In genomic region chr16:22425036-22425801, GRCh38 we compare ENCODE assay signal across 10 cellular contexts. TPM values are rescaled to one million over a fixed set of nuclear protein-coding genes. Genes with fewer than 3 reads are reported as not detected.
DNase-seq lines count a peak whose midpoint lies in the region; ATAC-seq and TF ChIP-seq lines count a peak whose summit lies in the region.
"Had no signal": no experiment of that assay in that cellular context is flagged by ENCODE, and none has a peak within 500 bp of the region (broad histone marks: within the 10 kb centered on the region; RNA-seq: fewer than 3 reads in every experiment).

No MANE protein-coding gene starts in this region.

- H3K27ac ChIP-seq in esophagus muscularis mucosa (replicated peaks in 1 of 4) (peak overlapping the region; percentile 72 to 86 (median 76)), tibial nerve (peak overlapping the region in 3 of 4 donors; percentile 60 to 85 (median 68)), PC-9 (no peak overlapping the region)
- H3K27ac ChIP-seq: cardiac muscle cell had no signal

- ATAC-seq in activated CD8-positive, alpha-beta T cell treated with anti-CD3 and anti-CD28 coated beads, Interleukin-2, amount 10 ng/mL, durations not matched to agents 7 days and 5 days, result no peak
- ATAC-seq in activated CD8-positive, alpha-beta T cell treated with anti-CD3 and anti-CD28 coated beads for 36 hours, result no peak
- peak; percentile 19 for ATAC-seq in mucosa of descending colon

- no peak overlapping the region for H3K4me2 ChIP-seq in PC-9

- CTCF ChIA-PET in activated CD8-positive, alpha-beta T cell treated with anti-CD3 and anti-CD28 coated beads, Interleukin-2, amount 10 ng/mL, durations not matched to agents 7 days and 5 days (lab: Charles Lee), result no interaction called here
- CTCF ChIA-PET in activated CD8-positive, alpha-beta T cell treated with anti-CD3 and anti-CD28 coated beads for 36 hours (lab: Charles Lee), result no interaction called here
- CTCF ChIA-PET in PC-9 (lab: Charles Lee), result no interaction called here

- H3K4me3 ChIP-seq in esophagus muscularis mucosa (peak overlapping the region; percentile 17 to 42 (median 24)), mucosa of descending colon (no peak overlapping the region), tibial nerve (peak overlapping the region in 2 of 4 donors; percentile 12 to 38), PC-9 (no peak overlapping the region)
- H3K4me3 ChIP-seq: cardiac muscle cell had no signal

- WGBS in esophagus muscularis mucosa, result 75% methylated on average over 18 of the region's 26 CpGs
- WGBS in tibial nerve, 2 donors, result 52 to 62% methylated on average over 24 to 26 of the region's 26 CpGs

- no TSS peak for BruUV-seq in PC-9 (replicated peaks; lab: Mats Ljungman, UMichigan)

- H3K27me3 ChIP-seq in esophagus muscularis mucosa, result no peaks in the 10 kb centered on the region
- no peaks in the 10 kb centered on the region for H3K27me3 ChIP-seq in tibial nerve
- H3K27me3 ChIP-seq in PC-9 (ENCODE audit: insufficient read depth, low read depth), result no peaks in the 10 kb centered on the region
- H3K27me3 ChIP-seq: cardiac muscle cell had no signal

- TF ChIP-seq POLR2A in esophagus muscularis mucosa (IDR thresholded peaks at IDR 0.05; ENCODE audit: low read depth) (no peak), tibial nerve (IDR thresholded peaks at IDR 0.05) (no peak)

- H3K4me3 Mint-ChIP-seq in activated CD8-positive, alpha-beta T cell treated with anti-CD3 and anti-CD28 coated beads, Interleukin-2, amount 10 ng/mL, durations not matched to agents 7 days and 5 days, result no peak overlapping the region
- H3K4me3 Mint-ChIP-seq in activated CD8-positive, alpha-beta T cell treated with anti-CD3 and anti-CD28 coated beads for 36 hours, result no peak overlapping the region

- intact Hi-C loops in activated CD8-positive, alpha-beta T cell treated with anti-CD3 and anti-CD28 coated beads for 36 hours (cut with micrococcal nuclease), result no loop called here
- intact Hi-C loops in esophagus muscularis mucosa (cut with DNase I) (no loop called here), mucosa of descending colon (cut with DNase I, micrococcal nuclease) (no loop called here), PC-9 (cut with micrococcal nuclease; ENCODE audit: unreplicated experiment) (no loop called here)

- H3K9me3 ChIP-seq in esophagus muscularis mucosa (no peaks in the 10 kb centered on the region), mucosa of descending colon (no peaks in the 10 kb centered on the region), tibial nerve (no peaks in the 10 kb centered on the region), PC-9 (ENCODE audit: insufficient read depth, low read depth) (no peaks in the 10 kb centered on the region)

- H3K9me3 Mint-ChIP-seq in activated CD8-positive, alpha-beta T cell treated with anti-CD3 and anti-CD28 coated beads, Interleukin-2, amount 10 ng/mL, durations not matched to agents 7 days and 5 days (ENCODE audit: insufficient read depth), result no peaks in the 10 kb centered on the region
- no peaks in the 10 kb centered on the region for H3K9me3 Mint-ChIP-seq in activated CD8-positive, alpha-beta T cell treated with anti-CD3 and anti-CD28 coated beads for 36 hours

- no peak for DNase-seq in activated CD8-positive, alpha-beta T cell treated with anti-CD3 and anti-CD28 coated beads, Interleukin-2, amount 10 ng/mL, durations not matched to agents 7 days and 5 days
- DNase-seq in activated CD8-positive, alpha-beta T cell treated with anti-CD3 and anti-CD28 coated beads for 36 hours, result no peak
- DNase-seq in esophagus muscularis mucosa (ENCODE audit: extremely low spot score) (no peak), mucosa of descending colon (peak in 1 of 3 donors; percentile 40), tibial nerve (ENCODE audit: low spot score in 2 of 2) (peak; percentile 49 to 77), mucosa of gallbladder (ENCODE audit: low spot score) (no peak), PC-9 (no peak), SIG-M5 treated with dmso at 0.1 percent for 504 hours (lab: John Stamatoyannopoulos, UW; ENCODE audit: unreplicated experiment) (no peak)
- DNase-seq: NCI-H1694 treated with DMSO at 0.1 percent for 48 hours had no signal

- H3F3A ChIP-seq in PC-9 (ENCODE audit: insufficient read depth, low read depth), result no peaks in the 10 kb centered on the region; the same call in 1 of the 2 replicates

- H4K20me1 ChIP-seq in PC-9 (ENCODE audit: insufficient read depth), result no peaks in the 10 kb centered on the region

- H3K79me2 ChIP-seq in PC-9 (ENCODE audit: low read depth), result no peaks in the 10 kb centered on the region

- peaks cover 11 to 22% (median 18%) of the 10 kb centered on the region in 4 donors for H3K4me1 ChIP-seq in esophagus muscularis mucosa
- no peaks in the 10 kb centered on the region for H3K4me1 ChIP-seq in mucosa of descending colon (ENCODE audit: low read depth)
- peaks cover 0 to 21% (median 0%) of the 10 kb centered on the region in 4 donors for H3K4me1 ChIP-seq in tibial nerve
- H3K4me1 ChIP-seq in PC-9 (replicated peaks; ENCODE audit: insufficient read depth), result no peaks in the 10 kb centered on the region

- H2AFZ ChIP-seq in PC-9, result no peak overlapping the region

- POLR2A ChIA-PET in activated CD8-positive, alpha-beta T cell treated with anti-CD3 and anti-CD28 coated beads, Interleukin-2, amount 10 ng/mL, durations not matched to agents 7 days and 5 days (lab: Charles Lee), result no interaction called here
- POLR2A ChIA-PET in activated CD8-positive, alpha-beta T cell treated with anti-CD3 and anti-CD28 coated beads for 36 hours (lab: Charles Lee), result no interaction called here
- POLR2A ChIA-PET in PC-9 (lab: Charles Lee; ENCODE audit: unreplicated experiment), result no interaction called here

- no peaks in the 10 kb centered on the region for H3K27me3 Mint-ChIP-seq in activated CD8-positive, alpha-beta T cell treated with anti-CD3 and anti-CD28 coated beads, Interleukin-2, amount 10 ng/mL, durations not matched to agents 7 days and 5 days (ENCODE audit: low read depth)
- H3K27me3 Mint-ChIP-seq in activated CD8-positive, alpha-beta T cell treated with anti-CD3 and anti-CD28 coated beads for 36 hours, result no peaks in the 10 kb centered on the region

- peak overlapping the region; percentile 8 for H3K27ac Mint-ChIP-seq in activated CD8-positive, alpha-beta T cell treated with anti-CD3 and anti-CD28 coated beads, Interleukin-2, amount 10 ng/mL, durations not matched to agents 7 days and 5 days
- no peak overlapping the region for H3K27ac Mint-ChIP-seq in activated CD8-positive, alpha-beta T cell treated with anti-CD3 and anti-CD28 coated beads for 36 hours

- TF ChIP-seq EP300 in esophagus muscularis mucosa (IDR thresholded peaks at IDR 0.05), result no peak
- TF ChIP-seq EP300 in tibial nerve (IDR thresholded peaks at IDR 0.05), result no peak

- no peak for TF ChIP-seq CTCF in activated CD8-positive, alpha-beta T cell treated with anti-CD3 and anti-CD28 coated beads for 36 hours (IDR thresholded peaks at IDR 0.05)
- TF ChIP-seq CTCF in esophagus muscularis mucosa (IDR thresholded peaks at IDR 0.05), result no peak
- TF ChIP-seq CTCF in mucosa of descending colon (IDR thresholded peaks at IDR 0.05), result no peak
- no peak for TF ChIP-seq CTCF in tibial nerve (IDR thresholded peaks at IDR 0.05)
- TF ChIP-seq CTCF in PC-9 (conservative IDR thresholded peaks at IDR 0.05), result no peak

- H3K9me2 ChIP-seq in PC-9 (ENCODE audit: insufficient read depth), result no peaks in the 10 kb centered on the region

- peaks cover 27 to 69% (median 55%) of the 10 kb centered on the region in 4 donors for H3K36me3 ChIP-seq in esophagus muscularis mucosa
- peaks cover 3% of the 10 kb centered on the region for H3K36me3 ChIP-seq in mucosa of descending colon (ENCODE audit: low read depth)
- peaks cover 0 to 70% (median 5%) of the 10 kb centered on the region in 3 donors for H3K36me3 ChIP-seq in tibial nerve
- 0 out of 2 replicates have a peak, but pooled peaks cover 8% of the 10 kb centered on the region for H3K36me3 ChIP-seq in PC-9 (ENCODE audit: low read depth)

- no peaks in the 10 kb centered on the region for H3K4me1 Mint-ChIP-seq in activated CD8-positive, alpha-beta T cell treated with anti-CD3 and anti-CD28 coated beads, Interleukin-2, amount 10 ng/mL, durations not matched to agents 7 days and 5 days (ENCODE audit: low read depth)
- H3K4me1 Mint-ChIP-seq in activated CD8-positive, alpha-beta T cell treated with anti-CD3 and anti-CD28 coated beads for 36 hours (ENCODE audit: low read depth), result no peaks in the 10 kb centered on the region

- H3K36me3 Mint-ChIP-seq in activated CD8-positive, alpha-beta T cell treated with anti-CD3 and anti-CD28 coated beads, Interleukin-2, amount 10 ng/mL, durations not matched to agents 7 days and 5 days (ENCODE audit: low read depth), result peaks cover 30% of the 10 kb centered on the region
- H3K36me3 Mint-ChIP-seq in activated CD8-positive, alpha-beta T cell treated with anti-CD3 and anti-CD28 coated beads for 36 hours (ENCODE audit: low read depth), result peaks cover 40% of the 10 kb centered on the region

RNA-seq across cellular contexts. Expression of gene CDR2, which starts 50.8 kb away (rescaled TPM):
- 10 to 100 TPM; 39.1 to 44.6 TPM for total RNA-seq in activated CD8-positive, alpha-beta T cell treated with anti-CD3 and anti-CD28 coated beads, Interleukin-2, amount 10 ng/mL, durations not matched to agents 7 days and 5 days
- total RNA-seq in activated CD8-positive, alpha-beta T cell treated with anti-CD3 and anti-CD28 coated beads for 36 hours, result 10 to 100 TPM; 34.7 to 37.6 TPM
- total RNA-seq in esophagus muscularis mucosa (10 to 100 TPM; 37.0 to 54.0 (median 39.5) TPM), mucosa of descending colon (10 to 100 TPM; 23.8 to 30.4 (median 26.3) TPM), tibial nerve (10 to 100 TPM; 16.4 to 25.1 (median 18.7) TPM), mucosa of gallbladder (20.9 TPM), PC-9 (2021) (29.3 and 34.0 TPM in 2 replicates)

Comparison
In these comparisons a context has a peak if more than half of its experiments do, and no peak if none do; other contexts are left out.
1. DNase-seq: peak in tibial nerve (2 of 2); none in activated CD8-positive, alpha-beta T cell treated with anti-CD3 and anti-CD28 coated beads, Interleukin-2, amount 10 ng/mL, durations not matched to agents 7 days and 5 days (single experiment), activated CD8-positive, alpha-beta T cell treated with anti-CD3 and anti-CD28 coated beads for 36 hours (single experiment), esophagus muscularis mucosa (single experiment), mucosa of gallbladder (single experiment), PC-9 (0 of 2) and SIG-M5 treated with dmso at 0.1 percent for 504 hours (single experiment).
2. H3K4me3 ChIP-seq: peak in esophagus muscularis mucosa (4 of 4); none in mucosa of descending colon (single experiment) and PC-9 (single experiment).